8 cellular contexts compared by ENCODE assay signal in genomic region chr2:42568431-42569115, GRCh38. TPM values are rescaled to one million over a fixed set of nuclear protein-coding genes. Genes with fewer than 3 reads are reported as not detected.
A peak's percentile ranks its signal among the peaks of the same experiment; 100 is the strongest.
DNase-seq lines count a peak whose midpoint lies in the region; ATAC-seq, FAIRE-seq and TF ChIP-seq lines count a peak whose summit lies in the region.

TSS of gene MTA3 (plus strand) at chr2:42568632. CDS start at chr2:42568746, 114 bp downstream.

- no peaks in the 10 kb centered on the region for H3K9me3 ChIP-seq in duodenal mucosa (ENCODE audit: control insufficient read depth in 1 of 2, low read length in 2 of 2)

- no peak for TF ChIP-seq CTCF in NB4 (IDR thresholded peaks at IDR 0.05; ENCODE audit: low read depth, low read length)

- H3K36me3 ChIP-seq in duodenal mucosa (ENCODE audit: control insufficient read depth in 1 of 2, insufficient read depth in 2 of 2, low read length in 2 of 2), result no peaks in the 10 kb centered on the region

- ATAC-seq in GM19463 (IDR thresholded peaks at IDR 0.05; ENCODE audit: unreplicated experiment), result peak; percentile 36

- peak within 1 kb of the TSS; percentile 50 to 65 for H3K9ac ChIP-seq in duodenal mucosa (ENCODE audit: low read depth in 1 of 2, low read length in 2 of 2)

- FAIRE-seq in GM19239 (lab: Jason Lieb, UNC), result no peak

- peak within 1 kb of the TSS; percentile 59 for H3K27ac ChIP-seq in duodenal mucosa (ENCODE audit: low read depth, low read length)

- TF ChIP-seq POLR2A in NB4 (IDR thresholded peaks at IDR 0.05; ENCODE audit: extremely low read depth, insufficient read length), result no peak

- DNase-seq in Ammon's horn (ENCODE audit: low spot score) (peak; percentile 68), NB4 (ENCODE audit: low read depth) (peak; percentile 82), lung microvascular endothelial cell (ENCODE audit: low read depth in 2 of 2) (peak; percentile 45 to 54), GM19239 (ENCODE audit: insufficient read length, low spot score) (no peak)
- peak; percentile 66 to 69 for DNase-seq in activated CD4-positive, alpha-beta T cell treated with anti-CD3 and anti-CD28 coated beads, Interleukin-2, amount 50 U/mL, for 48 hours
- DNase-seq in stimulated activated CD4-positive, alpha-beta T cell treated with anti-CD3 and anti-CD28 coated beads, TNF-alpha, amount 100 ng/mL, for 24 hours (ENCODE audit: low read depth in 3 of 3), result peak; percentile 38 to 61 (median 42)

- H3K27me3 ChIP-seq in duodenal mucosa (ENCODE audit: control insufficient read depth in 1 of 2, insufficient read depth in 2 of 2, low read length in 2 of 2), result no peaks in the 10 kb centered on the region

- H3K4me3 ChIP-seq in NB4 (ENCODE audit: low read depth, low read length) (peak within 1 kb of the TSS; percentile 81), duodenal mucosa (ENCODE audit: low read depth in 1 of 2, low read length in 2 of 2) (peak within 1 kb of the TSS; percentile 73 to 83)

- H3K4me1 ChIP-seq in duodenal mucosa (ENCODE audit: control insufficient read depth in 1 of 2, insufficient read depth in 2 of 2, low read length in 2 of 2), result peaks cover 6 to 9% of the 10 kb centered on the region in 2 donors

RNA-seq across cellular contexts. Expression of gene MTA3, which starts in this region (rescaled TPM):
- 14.2 and 15.5 TPM in 2 replicates for total RNA-seq in lung microvascular endothelial cell
